ENCODE assay signal across 8 cellular contexts in genomic region chr6:113854531-113855499, GRCh38. TPM values are rescaled to one million over a fixed set of nuclear protein-coding genes. Genes with fewer than 3 reads are reported as not detected.
DNase-seq lines count a peak whose midpoint lies in the region; ATAC-seq and TF ChIP-seq lines count a peak whose summit lies in the region.

No MANE protein-coding gene starts in this region.

- H2BK120ac ChIP-seq in H9 (ENCODE audit: low read depth, low read length, poor library complexity, severe bottlenecking), result peak overlapping the region; percentile 91

- intact Hi-C loops in Right ventricle myocardium inferior (cut with DNase I), result loop anchor here (5.0 to 10.0 kb wide), 8 partner anchors 52 to 980 kb away; no protein-coding TSS in a partner anchor

- no peak overlapping the region for H3K4me3 Mint-ChIP-seq in H9
- H3K4me3 Mint-ChIP-seq in activated naive CD8-positive, alpha-beta T cell treated with anti-CD3 and anti-CD28 coated beads, Interleukin-2, amount 10 ng/mL, durations not matched to agents 7 days and 5 days, result peak overlapping the region; percentile 38

- no peak for ATAC-seq in activated naive CD8-positive, alpha-beta T cell treated with anti-CD3 and anti-CD28 coated beads, Interleukin-2, amount 10 ng/mL, durations not matched to agents 7 days and 5 days (ENCODE audit: low read depth)
- ATAC-seq in Right ventricle myocardium inferior (peak; percentile 36), HG02588 (IDR thresholded peaks at IDR 0.05; ENCODE audit: unreplicated experiment) (no peak)

- H3K36me3 ChIP-seq in neuron (ENCODE audit: insufficient read depth, low read length), result no peaks in the 10 kb centered on the region

- H2BK12ac ChIP-seq in H9 (ENCODE audit: insufficient read length, low read depth, low read length), result no peak overlapping the region

- H3K56ac ChIP-seq in H9 (ENCODE audit: insufficient read length, low read depth, low read length), result no peak overlapping the region

- H3K4me1 Mint-ChIP-seq in H9, result peaks cover 3 to 11% of the 10 kb centered on the region in 2 experiments; a peak in 3 of 4 replicates
- peaks cover 18% of the 10 kb centered on the region for H3K4me1 Mint-ChIP-seq in activated naive CD8-positive, alpha-beta T cell treated with anti-CD3 and anti-CD28 coated beads, Interleukin-2, amount 10 ng/mL, durations not matched to agents 7 days and 5 days

- no peak overlapping the region for H2BK15ac ChIP-seq in H9 (ENCODE audit: low read depth, low read length)

- peak overlapping the region; percentile 63 for H2AFZ ChIP-seq in H9 (ENCODE audit: low read length)
- H2AFZ ChIP-seq in neuron (ENCODE audit: low read depth, low read length), result peak overlapping the region; percentile 32

- H4K91ac ChIP-seq in H9 (ENCODE audit: insufficient read length, low read depth, low read length), result no peak overlapping the region

- H3K9me3 ChIP-seq in H9 (ENCODE audit: control insufficient read depth, low read depth, low read length), result no peaks in the 10 kb centered on the region
- no peaks in the 10 kb centered on the region for H3K9me3 ChIP-seq in neuron (ENCODE audit: low read length)

- H3K23ac ChIP-seq in H9 (ENCODE audit: insufficient read length, low read depth, low read length), result no peak overlapping the region

- peaks cover 5% of the 10 kb centered on the region; the same call in 1 of the 2 replicates for H3K79me2 ChIP-seq in H9 (ENCODE audit: insufficient read depth, low read length)

- no peaks in the 10 kb centered on the region for H3K4me1 ChIP-seq in H9 (ENCODE audit: insufficient read depth, low read length)
- H3K4me1 ChIP-seq in neuron (ENCODE audit: insufficient read depth, low read length), result peaks cover 13% of the 10 kb centered on the region

- peak overlapping the region; percentile 78 for H3K18ac ChIP-seq in H9 (ENCODE audit: insufficient read length, low read depth, low read length)

- no peak overlapping the region for H3K27ac ChIP-seq in H9 (ENCODE audit: insufficient read length, low read depth, low read length)

- H3K4me2 ChIP-seq in H9 (ENCODE audit: insufficient read depth, insufficient read length, low read length), result peak overlapping the region; percentile 99

- no peaks in the 10 kb centered on the region for H4K20me1 ChIP-seq in H9 (ENCODE audit: control insufficient read depth, insufficient read depth, insufficient read length)

- H3K36me3 Mint-ChIP-seq in H9 (ENCODE audit: insufficient read depth in 1 of 3, low read depth in 3 of 3), result peaks cover 0 to 7% (median 5%) of the 10 kb centered on the region in 3 experiments; a peak in 3 of 7 replicates
- no peaks in the 10 kb centered on the region for H3K36me3 Mint-ChIP-seq in activated naive CD8-positive, alpha-beta T cell treated with anti-CD3 and anti-CD28 coated beads, Interleukin-2, amount 10 ng/mL, durations not matched to agents 7 days and 5 days

- no peak overlapping the region for H2AK5ac ChIP-seq in H9 (ENCODE audit: insufficient read length, low read length)

- no peaks in the 10 kb centered on the region for H3K79me1 ChIP-seq in H9 (ENCODE audit: insufficient read depth, low read depth, low read length, poor library complexity, severe bottlenecking)

- H3K9ac ChIP-seq in H9 (ENCODE audit: extremely low read depth, insufficient read length, low read length), result peak overlapping the region; percentile 48

- peak; percentile 33; the same call in 2 of the 3 replicates for TF ChIP-seq CTCF in H9 (conservative IDR thresholded peaks at IDR 0.05)

- POLR2A ChIA-PET in activated naive CD8-positive, alpha-beta T cell treated with anti-CD3 and anti-CD28 coated beads, Interleukin-2, amount 10 ng/mL, durations not matched to agents 7 days and 5 days (lab: Charles Lee), result interaction anchor here (0.6 to 0.7 kb wide), 2 partner anchors 246 to 1573 kb away, joined by 3 read pairs; no protein-coding TSS in a partner anchor

- DNase-seq in DMS114 treated with DMSO at 0.1 percent for 48 hours (lab: John Stamatoyannopoulos, UW; ENCODE audit: unreplicated experiment), result peak; percentile 31
- DNase-seq in H9, result peak; percentile 93
- DNase-seq in NCI-H2227 treated with DMSO at 0.1 percent for 48 hours (lab: John Stamatoyannopoulos, UW), result peak; percentile 85
- DNase-seq in activated naive CD8-positive, alpha-beta T cell treated with anti-CD3 and anti-CD28 coated beads, Interleukin-2, amount 10 ng/mL, durations not matched to agents 7 days and 5 days, result peak; percentile 27
- peak; percentile 89 for DNase-seq in Right ventricle myocardium inferior (ENCODE audit: missing footprints)
- no peak for DNase-seq in activated effector memory CD4-positive, alpha-beta T cell treated with anti-CD3 and anti-CD28 coated beads, Interleukin-2, amount 50 U/mL, for 16 hours

- H3K4me3 ChIP-seq in neuron (ENCODE audit: low read length), result peak overlapping the region; percentile 82

- no peak overlapping the region for H3T11ph ChIP-seq in H9 (ENCODE audit: low read length)

- H2BK5ac ChIP-seq in H9 (ENCODE audit: insufficient read length, low read length), result no peak overlapping the region

- no peak overlapping the region for H2BK20ac ChIP-seq in H9 (ENCODE audit: low read depth, low read length, poor library complexity, severe bottlenecking)

- no CpG with 5 or more reads among the region's 56 CpGs for WGBS in H9 (ENCODE audit: extremely low coverage, insufficient read length, low lambda C conversion rate)

- H3K9me3 Mint-ChIP-seq in H9, result peaks cover 0 to 4% of the 10 kb centered on the region in 2 experiments; a peak in 2 of 5 replicates
- H3K9me3 Mint-ChIP-seq in activated naive CD8-positive, alpha-beta T cell treated with anti-CD3 and anti-CD28 coated beads, Interleukin-2, amount 10 ng/mL, durations not matched to agents 7 days and 5 days, result no peaks in the 10 kb centered on the region

- peak overlapping the region; percentile 79; the same call in 1 of the 2 replicates for H3K14ac ChIP-seq in H9 (ENCODE audit: insufficient read depth, low read length)

- H3K4ac ChIP-seq in H9 (ENCODE audit: low read depth, low read length), result no peak overlapping the region; the same call in 1 of the 2 replicates

- H3K27me3 ChIP-seq in H9 (ENCODE audit: insufficient read depth, low read length), result peaks cover 21% of the 10 kb centered on the region
- H3K27me3 ChIP-seq in neuron (ENCODE audit: insufficient read depth, low read length), result no peaks in the 10 kb centered on the region

- H4K8ac ChIP-seq in H9 (replicated peaks; ENCODE audit: insufficient read length, low read depth, low read length), result no peak overlapping the region

- H3K23me2 ChIP-seq in H9 (ENCODE audit: insufficient read length, low read depth, low read length, poor library complexity, severe bottlenecking), result peaks cover 28% of the 10 kb centered on the region

- no peak overlapping the region for H4K5ac ChIP-seq in H9 (ENCODE audit: insufficient read length, low read depth, low read length)

- peaks cover 28% of the 10 kb centered on the region for H3K27me3 Mint-ChIP-seq in H9 (ENCODE audit: low read depth)
- H3K27me3 Mint-ChIP-seq in activated naive CD8-positive, alpha-beta T cell treated with anti-CD3 and anti-CD28 coated beads, Interleukin-2, amount 10 ng/mL, durations not matched to agents 7 days and 5 days, result peaks cover 53% of the 10 kb centered on the region

- H3K27ac Mint-ChIP-seq in H9, result peak overlapping the region; percentile 70 to 94 (median 92); a peak in 6 of 7 replicates
- H3K27ac Mint-ChIP-seq in activated naive CD8-positive, alpha-beta T cell treated with anti-CD3 and anti-CD28 coated beads, Interleukin-2, amount 10 ng/mL, durations not matched to agents 7 days and 5 days, result no peak overlapping the region

RNA-seq across cellular contexts. Expression of gene MARCKS, which starts 2.3 kb away (rescaled TPM):
- total RNA-seq in H9 (2021) (164 and 165 TPM in 2 replicates), Right ventricle myocardium inferior (28.4 TPM)
- 1 to 10 TPM; 1.7 to 2.2 TPM for total RNA-seq in activated naive CD8-positive, alpha-beta T cell treated with anti-CD3 and anti-CD28 coated beads, Interleukin-2, amount 10 ng/mL, durations not matched to agents 7 days and 5 days
